ENCODE assay signal across 36 cellular contexts in the genomic region with DNA sequence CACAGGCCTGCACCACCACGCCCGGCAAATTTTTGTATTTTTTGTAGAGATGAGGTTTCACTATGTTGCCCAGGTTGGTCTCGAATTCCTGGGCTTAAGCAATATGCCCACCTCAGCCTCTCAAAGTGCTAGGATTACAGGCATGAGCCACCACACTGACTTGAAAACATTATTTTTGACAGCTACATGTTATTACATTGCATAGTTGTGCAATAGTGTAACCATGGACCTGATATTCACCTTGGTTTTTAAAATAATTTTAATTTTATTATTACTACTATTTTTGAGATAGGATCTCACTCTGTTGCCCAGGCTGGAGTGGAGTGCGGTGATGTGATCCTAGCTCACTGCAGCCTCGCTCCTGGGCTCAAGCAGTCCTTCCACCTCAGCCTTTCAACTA. TPM values are rescaled to one million over a fixed set of nuclear protein-coding genes. Genes with fewer than 3 reads are reported as not detected.
DNase-seq lines count a peak whose midpoint lies in the region; ATAC-seq, FAIRE-seq and TF ChIP-seq lines count a peak whose summit lies in the region.
"Had no signal": no experiment of that assay in that cellular context is flagged by ENCODE, and none has a peak within 500 bp of the region (broad histone marks: within the 10 kb centered on the region; RNA-seq: fewer than 3 reads in every experiment).

No MANE protein-coding gene starts in this region.

- H2BK20ac ChIP-seq in IMR-90 (ENCODE audit: low read depth, low read length): no peak overlapping the region

- peaks cover 3% of the 10 kb centered on the region for H3K4me1 Mint-ChIP-seq in WTC11

- H3K23ac ChIP-seq in IMR-90 (ENCODE audit: low read depth, low read length): no peak overlapping the region

- intact Hi-C loops in HepG2 (cut with micrococcal nuclease; ENCODE audit: unreplicated experiment): no loop called here
- intact Hi-C loops in right lobe of liver (cut with DNase I): no loop called here
- intact Hi-C loops in IMR-90 (cut with micrococcal nuclease): no loop called here
- intact Hi-C loops in GM12878 (cut with micrococcal nuclease; ENCODE audit: unreplicated experiment): no loop called here
- intact Hi-C loops in K562 (cut with micrococcal nuclease): no loop called here

- no peaks in the 10 kb centered on the region for H3K36me3 Mint-ChIP-seq in WTC11

- H3K79me2 ChIP-seq in HepG2 (ENCODE audit: insufficient read depth, low read length): peaks cover 51% of the 10 kb centered on the region
- peaks cover 6% of the 10 kb centered on the region for H3K79me2 ChIP-seq in GM12878 (ENCODE audit: control insufficient read depth, insufficient read depth, low read length)
- peaks cover 53% of the 10 kb centered on the region for H3K79me2 ChIP-seq in K562 (ENCODE audit: control insufficient read depth, insufficient read depth, low read length)

- no peak overlapping the region for H3K14ac ChIP-seq in IMR-90 (replicated peaks; ENCODE audit: low read depth, low read length)

- no peak overlapping the region for H2BK15ac ChIP-seq in IMR-90 (ENCODE audit: low read depth, low read length)

- SMC1A ChIA-PET in GM12878 (lab: Charles Lee; ENCODE audit: uncharacterized antibody, unreplicated experiment): interaction anchor here (1.0 to 1.3 kb wide), 2 partner anchors 13 to 16 kb away, joined by 4 to 5 read pairs; no protein-coding TSS in a partner anchor

- H2BK120ac ChIP-seq in IMR-90 (ENCODE audit: low read depth, low read length): no peak overlapping the region

- no peaks in the 10 kb centered on the region for H3K4me1 ChIP-seq in HepG2 (ENCODE audit: insufficient read depth, low read length)
- peaks cover 0 to 3% (median 0%) of the 10 kb centered on the region in 4 donors for H3K4me1 ChIP-seq in right lobe of liver
- no peaks in the 10 kb centered on the region for H3K4me1 ChIP-seq in IMR-90 (ENCODE audit: control insufficient read depth, insufficient read depth, low read length)
- no peaks in the 10 kb centered on the region for H3K4me1 ChIP-seq in GM12878 (ENCODE audit: control insufficient read depth, insufficient read depth, low read length)
- no peaks in the 10 kb centered on the region for H3K4me1 ChIP-seq in K562 (replicated peaks in 1 of 2; ENCODE audit: control insufficient read depth in 2 of 2, insufficient read depth in 2 of 2, low read length in 2 of 2)
- H3K4me1 ChIP-seq: A549; BE2C; BLaER1; BLaER1 treated with 17β-estradiol and CSF1 and Interleukin-3, amounts not matched to agents 10 nM and 100 nM; Caco-2 had no signal

- H3K27me3 Mint-ChIP-seq in WTC11 (ENCODE audit: low read depth): no peaks in the 10 kb centered on the region
- H3K27me3 Mint-ChIP-seq: B cell; CD4-positive, alpha-beta memory T cell; CD4-positive, alpha-beta T cell; CD4-positive, CD25-positive, alpha-beta regulatory T cell; CD8-positive, alpha-beta memory T cell had no signal

- dilution Hi-C loops in IMR-90 (cut with HindIII; ENCODE audit: low sequenced_read_pairs, unreplicated experiment): no loop called here

- H3K4ac ChIP-seq in IMR-90 (ENCODE audit: low read depth, low read length): no peak overlapping the region

- H3K9ac ChIP-seq in HepG2 (ENCODE audit: insufficient read depth, low read depth, low read length) (no peak overlapping the region), IMR-90 (ENCODE audit: low read depth, low read length) (no peak overlapping the region), GM12878 (ENCODE audit: control insufficient read depth, insufficient read depth, low read length) (no peak overlapping the region), K562 (ENCODE audit: insufficient read depth in 1 of 2, low read depth in 2 of 2, low read length in 2 of 2) (no peak overlapping the region)
- H3K9ac ChIP-seq: BLaER1; BLaER1 treated with 17β-estradiol and CSF1 and Interleukin-3, amounts not matched to agents 10 nM and 100 nM had no signal

- FAIRE-seq in HepG2 (lab: Jason Lieb, UNC) (no peak), GM12878 (lab: Jason Lieb, UNC) (peak; percentile 62), K562 (lab: Jason Lieb, UNC) (no peak)
- FAIRE-seq: A549, D721Med had no signal

- H3K27ac Mint-ChIP-seq in WTC11: no peak overlapping the region
- H3K27ac Mint-ChIP-seq: B cell; CD14-positive monocyte; CD4-positive, alpha-beta memory T cell; CD4-positive, alpha-beta T cell; CD8-positive, alpha-beta memory T cell; CD8-positive, alpha-beta T cell had no signal

- no peak overlapping the region for H4K8ac ChIP-seq in IMR-90 (ENCODE audit: low read depth in 2 of 2, low read length in 2 of 2)

- H2BK5ac ChIP-seq in IMR-90 (ENCODE audit: low read depth, low read length, poor library complexity, severe bottlenecking): no peak overlapping the region

- CTCF ChIA-PET in HepG2 (lab: Yijun Ruan, JAX; ENCODE audit: low intra/inter-chr PET ratio, low total read pairs): interaction anchor here (0.9 kb wide), 1 partner anchor 13 kb away, joined by 3 read pairs; no protein-coding TSS in a partner anchor
- CTCF ChIA-PET in IMR-90 (lab: Yijun Ruan, JAX): no interaction called here
- CTCF ChIA-PET in GM12878 (lab: Yijun Ruan, JAX): interaction anchor here (1.0 kb wide), 1 partner anchor 78 kb away, joined by 5 read pairs; a partner anchor contains a TSS
- CTCF ChIA-PET in K562 (lab: Yijun Ruan, JAX; ENCODE audit: low intra/inter-chr PET ratio): no interaction called here
- CTCF ChIA-PET in WTC11 (lab: Charles Lee): interaction anchor here (0.8 kb wide), 1 partner anchor 79 kb away, joined by 3 read pairs; no protein-coding TSS in a partner anchor

- H4K91ac ChIP-seq in IMR-90 (ENCODE audit: insufficient read depth, low read depth, low read length): no peak overlapping the region

- 87% methylated on average over 5 of the region's 5 CpGs for WGBS in HepG2 (ENCODE audit: low lambda C conversion rate)
- 69% methylated on average over 5 of the region's 5 CpGs for WGBS in right lobe of liver (ENCODE audit: insufficient coverage, low coverage, low lambda C conversion rate, missing lambda C conversion rate)
- no CpG with 5 or more reads among the region's 5 CpGs for WGBS in IMR-90 (ENCODE audit: extremely low coverage in 2 of 2, insufficient read length in 1 of 2), 2 experiments
- WGBS in GM12878 (ENCODE audit: insufficient coverage, insufficient replicate concordance, low lambda C conversion rate, missing lambda C conversion rate): 79% methylated on average over 5 of the region's 5 CpGs
- 88% methylated on average over 5 of the region's 5 CpGs for WGBS in K562 (ENCODE audit: insufficient coverage, low coverage, missing lambda C conversion rate)

- H3K4me3 Mint-ChIP-seq in WTC11: no peak overlapping the region
- H3K4me3 Mint-ChIP-seq: B cell; CD14-positive monocyte; CD4-positive, alpha-beta memory T cell; CD4-positive, alpha-beta T cell; CD4-positive, CD25-positive, alpha-beta regulatory T cell; CD8-positive, alpha-beta memory T cell; CD8-positive, alpha-beta T cell had no signal

- H4K20me1 ChIP-seq in HepG2 (ENCODE audit: insufficient read depth, low read length): 0 out of 2 replicates have a peak, but pooled peaks cover 3% of the 10 kb centered on the region
- peaks cover 14% of the 10 kb centered on the region; the same call in 1 of the 2 replicates for H4K20me1 ChIP-seq in IMR-90 (ENCODE audit: insufficient read depth, low read length)
- no peaks in the 10 kb centered on the region for H4K20me1 ChIP-seq in GM12878 (ENCODE audit: control insufficient read depth, insufficient read depth)
- no peaks in the 10 kb centered on the region for H4K20me1 ChIP-seq in K562 (replicated peaks; ENCODE audit: control insufficient read depth, insufficient read depth, low read length)

- H3K4me2 ChIP-seq in HepG2 (ENCODE audit: low read depth, low read length) (no peak overlapping the region), IMR-90 (ENCODE audit: low read depth, low read length) (no peak overlapping the region), GM12878 (ENCODE audit: control insufficient read depth, insufficient read depth) (no peak overlapping the region), K562 (ENCODE audit: insufficient read depth, low read length) (no peak overlapping the region)
- H3K4me2 ChIP-seq: A549; BLaER1; BLaER1 treated with 17β-estradiol and CSF1 and Interleukin-3, amounts not matched to agents 10 nM and 100 nM had no signal

- ATAC-seq in HepG2: no peak
- no peak for ATAC-seq in right lobe of liver
- ATAC-seq in IMR-90 (ENCODE audit: low read depth): no peak
- no peak for ATAC-seq in GM12878
- no peak for ATAC-seq in K562
- no peak for ATAC-seq in WTC11
- ATAC-seq: A549; CD8-positive, alpha-beta T cell had no signal

- no peaks in the 10 kb centered on the region for H3K9me3 Mint-ChIP-seq in WTC11
- H3K9me3 Mint-ChIP-seq: CD4-positive, alpha-beta memory T cell; CD4-positive, alpha-beta T cell; CD4-positive, CD25-positive, alpha-beta regulatory T cell; CD8-positive, alpha-beta memory T cell; CD8-positive, alpha-beta T cell had no signal

- RAD21 ChIA-PET in GM12878 (lab: Charles Lee; ENCODE audit: unreplicated experiment): interaction anchor here (0.6 kb wide), 1 partner anchor 17 kb away, joined by 3 read pairs; no protein-coding TSS in a partner anchor

- H2AK9ac ChIP-seq in IMR-90 (replicated peaks; ENCODE audit: low read depth, low read length, poor library complexity): no peak overlapping the region

- H3K9me1 ChIP-seq in IMR-90 (ENCODE audit: insufficient read depth, low read length): no peaks in the 10 kb centered on the region
- H3K9me1 ChIP-seq in K562 (ENCODE audit: control insufficient read depth, insufficient read depth, low read length): no peaks in the 10 kb centered on the region

- H3K4me3 ChIP-seq in HepG2 (replicated peaks in 1 of 3; ENCODE audit: insufficient read depth in 1 of 3, low read depth in 2 of 3, low read length in 3 of 3) (no peak overlapping the region), right lobe of liver (no peak overlapping the region), IMR-90 (ENCODE audit: insufficient read depth, low read depth, low read length) (no peak overlapping the region), GM12878 (no peak overlapping the region), K562 (no peak overlapping the region)
- H3K4me3 ChIP-seq: A549; BLaER1; BLaER1 treated with 17β-estradiol and CSF1 and Interleukin-3, amounts not matched to agents 10 nM and 100 nM had no signal

- H3K27ac ChIP-seq in HepG2 (ENCODE audit: extremely low read length, insufficient read depth, low read length) (no peak overlapping the region), right lobe of liver (no peak overlapping the region), IMR-90 (ENCODE audit: insufficient read depth, low read length) (no peak overlapping the region), GM12878 (ENCODE audit: control insufficient read depth, insufficient read depth) (no peak overlapping the region), K562 (ENCODE audit: extremely low read depth, low read depth, low read length) (no peak overlapping the region)
- H3K27ac ChIP-seq: 22Rv1; A549; BLaER1; BLaER1 treated with 17β-estradiol and CSF1 and Interleukin-3, amounts not matched to agents 10 nM and 100 nM; C4-2B had no signal

- H3K9me3 ChIP-seq in HepG2 (ENCODE audit: low read length) (no peaks in the 10 kb centered on the region), right lobe of liver (no peaks in the 10 kb centered on the region), IMR-90 (ENCODE audit: control insufficient read depth, insufficient read depth, low read length) (no peaks in the 10 kb centered on the region), GM12878 (replicated peaks; ENCODE audit: control insufficient read depth, insufficient read depth, low read length) (no peaks in the 10 kb centered on the region; the same call in 1 of the 3 replicates), K562 (replicated peaks; ENCODE audit: control insufficient read depth, insufficient read depth, low read depth, low read length) (no peaks in the 10 kb centered on the region)
- H3K9me3 ChIP-seq: A549, BE2C, Caco-2 had no signal

- DNase-seq in HepG2 (ENCODE audit: low spot score): no peak
- no peak for DNase-seq in right lobe of liver
- DNase-seq in IMR-90: no peak
- no peak for DNase-seq in GM12878 (ENCODE audit: low read depth, low spot score)
- no peak for DNase-seq in K562 (ENCODE audit: extremely low read depth in 1 of 4, low spot score in 3 of 4)
- DNase-seq in HCEC 1CT: no peak
- no peak for DNase-seq in WTC11 (ENCODE audit: low spot score)
- DNase-seq in COLO668 (lab: John Stamatoyannopoulos, UW; ENCODE audit: unreplicated experiment): no peak
- DNase-seq: 8988T; ACHN; AML-193; BE2C; C1 segment of cervical spinal cord; Caco-2; Calu3; CD4-positive, alpha-beta memory T cell; CD4-positive, alpha-beta T cell; CD4-positive, CD25-positive, alpha-beta regulatory T cell; CD8-positive, alpha-beta memory T cell; CD8-positive, alpha-beta T cell; COR-L47; DMS 273 treated with DMSO at 0.1 percent for 48 hours; DMS153; DMS53; DMS79; DMS79 treated with DMSO at 0.1 percent for 48 hours; DND-41; EL had no signal

- H2AK5ac ChIP-seq in IMR-90 (ENCODE audit: low read depth, low read length): no peak overlapping the region

- TF ChIP-seq RAD21 in HepG2 (CRISPR knock-in tag; IDR thresholded peaks at IDR 0.05) (no peak), IMR-90 (IDR thresholded peaks at IDR 0.05; ENCODE audit: low read length) (no peak), GM12878 (IDR thresholded peaks at IDR 0.05; ENCODE audit: insufficient read depth, low read depth, low read length) (no peak), K562 (CRISPR knock-in tag; conservative IDR thresholded peaks at IDR 0.05 in 1 of 2, IDR thresholded peaks at IDR 0.05 in 1 of 2) (no peak)

- no peak for TF ChIP-seq POLR2A in HepG2 (IDR thresholded peaks at IDR 0.05; ENCODE audit: insufficient read depth in 1 of 2, low read depth in 2 of 2, low read length in 2 of 2)
- TF ChIP-seq POLR2A in right lobe of liver (IDR thresholded peaks at IDR 0.05): no peak
- TF ChIP-seq POLR2A in IMR-90 (IDR thresholded peaks at IDR 0.05; ENCODE audit: low read depth, low read length): no peak
- no peak for TF ChIP-seq POLR2A in GM12878 (IDR thresholded peaks at IDR 0.05; ENCODE audit: low read depth, low read length)
- TF ChIP-seq POLR2A in K562 (conservative IDR thresholded peaks at IDR 0.05): no peak

- POLR2A ChIA-PET in HepG2 (lab: Yijun Ruan, JAX) (interaction anchor here (0.6 kb wide), 1 partner anchor 13 kb away, joined by 3 read pairs; no protein-coding TSS in a partner anchor), IMR-90 (lab: Charles Lee; ENCODE audit: unreplicated experiment) (no interaction called here), GM12878 (lab: Charles Lee) (interaction anchor here (0.6 to 1.4 kb wide), 2 partner anchors 12 to 912 kb away, joined by 3 to 4 read pairs; no protein-coding TSS in a partner anchor), K562 (lab: Yijun Ruan, JAX) (no interaction called here), WTC11 (lab: Charles Lee) (interaction anchor here (0.6 kb wide), 1 partner anchor 22 kb away, joined by 4 read pairs; no protein-coding TSS in a partner anchor)

- no peak overlapping the region for H2AFZ ChIP-seq in HepG2 (ENCODE audit: low read length)
- no peak overlapping the region for H2AFZ ChIP-seq in IMR-90 (replicated peaks; ENCODE audit: low read length, poor library complexity)
- H2AFZ ChIP-seq in GM12878 (ENCODE audit: control insufficient read depth, low read depth, low read length): no peak overlapping the region
- H2AFZ ChIP-seq in K562 (ENCODE audit: low read depth, low read length): no peak overlapping the region

- H3K56ac ChIP-seq in IMR-90 (ENCODE audit: extremely low read depth, insufficient read depth, low read length): no peak overlapping the region

- H3K18ac ChIP-seq in IMR-90 (ENCODE audit: low read depth, low read length): no peak overlapping the region

- no peak for TF ChIP-seq EP300 in HepG2 (IDR thresholded peaks at IDR 0.05; ENCODE audit: low read depth in 2 of 2, low read length in 2 of 2)
- TF ChIP-seq EP300 in HepG2 (CRISPR knock-in tag; IDR thresholded peaks at IDR 0.05; ENCODE audit: borderline replicate concordance): no peak
- no peak for TF ChIP-seq EP300 in GM12878 (IDR thresholded peaks at IDR 0.05; ENCODE audit: borderline replicate concordance in 1 of 2, control insufficient read depth in 1 of 2, low read depth in 2 of 2, low read length in 2 of 2)
- no peak for TF ChIP-seq EP300 in K562 (IDR thresholded peaks at IDR 0.05; ENCODE audit: low read length)

- no peak overlapping the region for H4K5ac ChIP-seq in IMR-90 (ENCODE audit: low read depth, low read length)

- TF ChIP-seq CTCF in HepG2 (CRISPR knock-in tag; IDR thresholded peaks at IDR 0.05) (no peak), right lobe of liver (IDR thresholded peaks at IDR 0.05) (no peak), IMR-90 (conservative IDR thresholded peaks at IDR 0.05; ENCODE audit: low read depth, low read length) (no peak), GM12878 (IDR thresholded peaks at IDR 0.05 in 2 of 3, conservative IDR thresholded peaks at IDR 0.05 in 1 of 3; ENCODE audit: control insufficient read depth in 2 of 3, extremely low read depth in 1 of 3, insufficient read depth in 1 of 3, low read depth in 3 of 3, low read length in 3 of 3) (no peak), K562 (IDR thresholded peaks at IDR 0.05 in 2 of 3, conservative IDR thresholded peaks at IDR 0.05 in 1 of 3; ENCODE audit: insufficient read depth in 2 of 3, low read depth in 1 of 3, low read length in 3 of 3) (no peak), WTC11 (IDR thresholded peaks at IDR 0.05) (no peak)

- H3K36me3 ChIP-seq in HepG2 (replicated peaks in 1 of 2; ENCODE audit: control insufficient read depth in 1 of 2, insufficient read depth in 2 of 2, low read length in 2 of 2): 0 out of 5 replicates have a peak, but pooled peaks cover 0 to 3% of the 10 kb centered on the region in 2 experiments
- no peaks in the 10 kb centered on the region for H3K36me3 ChIP-seq in right lobe of liver
- no peaks in the 10 kb centered on the region for H3K36me3 ChIP-seq in IMR-90 (ENCODE audit: control insufficient read depth, insufficient read depth, low read length)
- no peaks in the 10 kb centered on the region for H3K36me3 ChIP-seq in GM12878 (ENCODE audit: control insufficient read depth in 2 of 2, insufficient read depth in 2 of 2, low read length in 1 of 2)
- peaks cover 3% of the 10 kb centered on the region; the same call in 2 of the 3 replicates for H3K36me3 ChIP-seq in K562 (ENCODE audit: control insufficient read depth, insufficient read depth, low read length)
- H3K36me3 ChIP-seq: BE2C had no signal

- H3K27me3 ChIP-seq in HepG2 (ENCODE audit: control insufficient read depth in 1 of 2, insufficient read depth in 2 of 2, low read length in 2 of 2) (no peaks in the 10 kb centered on the region), right lobe of liver (no peaks in the 10 kb centered on the region), IMR-90 (ENCODE audit: control insufficient read depth, insufficient read depth, low read length) (no peaks in the 10 kb centered on the region), GM12878 (replicated peaks in 1 of 2; ENCODE audit: control insufficient read depth in 2 of 2, insufficient read depth in 2 of 2, low read length in 1 of 2) (no peaks in the 10 kb centered on the region), K562 (ENCODE audit: control insufficient read depth in 2 of 2, insufficient read depth in 2 of 2, low read length in 2 of 2) (no peaks in the 10 kb centered on the region)
- H3K27me3 ChIP-seq: BE2C; BLaER1; BLaER1 treated with 17β-estradiol and CSF1 and Interleukin-3, amounts not matched to agents 10 nM and 100 nM had no signal

- peaks cover 9 to 28% of the 10 kb centered on the region in 2 experiments for H3K79me1 ChIP-seq in IMR-90 (ENCODE audit: low read depth in 1 of 2, low read length in 2 of 2)

- in situ Hi-C loops in HepG2 (cut with HindIII; ENCODE audit: extremely low pct_ligation_motif_present, low pct_unique_long_range_greater_than_20kb) (no loop called here), IMR-90 (cut with MboI; ENCODE audit: low sequenced_read_pairs) (no loop called here), GM12878 (cut with MboI) (no loop called here), K562 (cut with MboI) (no loop called here)

- BruUV-seq in HepG2 (replicated peaks; lab: Mats Ljungman, UMichigan): no TSS peak
- no TSS peak for BruUV-seq in IMR-90 (replicated peaks; lab: Mats Ljungman, UMichigan)
- no TSS peak for BruUV-seq in GM12878 (replicated peaks; lab: Mats Ljungman, UMichigan)
- no TSS peak for BruUV-seq in K562 (replicated peaks; lab: Mats Ljungman, UMichigan)

RNA-seq across cellular contexts. Expression of a gene that starts 18.4 kb away (rescaled TPM):
- total RNA-seq in HepG2 (2016; rRNA removed; fragmentation: Illumina TruSeq; extraction: Trizol) (33.1 TPM in 2 replicates), right lobe of liver (10 to 100 TPM; 30.9 to 63.7 (median 40.5) TPM), IMR-90 (2012; rRNA removed) (25.3 and 49.4 TPM in 2 replicates), GM12878 (2014; rRNA removed) (31.6 and 36.7 TPM in 2 replicates), GM12878 (2014; rRNA removed; fragmentation: Illumina TruSeq; extraction: Trizol) (62.8 TPM in 2 replicates), GM12878 (2021) (27.8 and 28.6 TPM in 2 replicates), K562 (2014; rRNA removed) (37.6 and 47.1 TPM in 2 replicates), K562 (2014; rRNA removed; fragmentation: Illumina TruSeq; extraction: Trizol) (77.8 and 86.2 TPM in 2 replicates), K562 (2015; rRNA removed; fragmentation: Illumina TruSeq; extraction: Trizol) (73.8 and 80.9 TPM in 2 replicates), K562 (2021) (35.0 and 40.1 TPM in 2 replicates), WTC11 (2021) (29.4 to 35.2 TPM (median 32.7 TPM) in 3 replicates)
- 5.4 and 6.2 TPM in 2 replicates for total RNA-seq in HepG2 (2016; cell fraction: cytosol; rRNA removed; fragmentation: Illumina TruSeq; extraction: Trizol; ENCODE audit: low read depth)
- 26.0 and 31.4 TPM in 2 replicates for total RNA-seq in HepG2 (2016; cell fraction: insoluble cytoplasmic fraction; rRNA removed; fragmentation: Illumina TruSeq; extraction: Trizol)
- 9.8 and 10.3 TPM in 2 replicates for total RNA-seq in HepG2 (2016; cell fraction: membrane; rRNA removed; fragmentation: Illumina TruSeq; extraction: Trizol)
- 68.4 and 70.2 TPM in 2 replicates for total RNA-seq in HepG2 (2016; cell fraction: nucleus; rRNA removed; fragmentation: Illumina TruSeq; extraction: Trizol)
- polyA plus RNA-seq in HepG2 (2011; rRNA removed) (18.7 and 27.6 TPM in 2 replicates), IMR-90 (2012; rRNA removed) (8.7 and 9.7 TPM in 2 replicates), GM12878 (2011; rRNA removed) (30.6 and 52.0 TPM in 2 replicates), GM12878 (2014; fragmentation: Illumina TruSeq; extraction: Trizol) (31.6 and 44.3 TPM in 2 replicates), GM12878 (2014; fragmentation: Nextera tagmentation; extraction: Ambion mirVana) (10 to 100 TPM; 21.1 to 42.8 TPM), GM12878 (2014; rRNA removed) (14.6 and 22.0 TPM in 2 replicates), GM12878 (2016; fragmentation: Nextera tagmentation; extraction: Ambion mirVana) (10 to 100 TPM; 41.3 to 46.8 TPM), K562 (2011; rRNA removed) (33.9 and 46.3 TPM in 2 replicates), K562 (2014; fragmentation: Illumina TruSeq; extraction: Trizol) (31.6 and 36.1 TPM in 2 replicates), K562 (2014; fragmentation: Nextera tagmentation; extraction: Ambion mirVana) (10 to 100 TPM; 25.5 to 49.4 TPM), K562 (2014; rRNA removed) (28.2 TPM in 2 replicates)
- polyA plus RNA-seq in HepG2 (2011; cell fraction: cytosol; rRNA removed): 5.5 and 8.3 TPM in 2 replicates
- polyA plus RNA-seq in HepG2 (2011; cell fraction: nucleus; rRNA removed): 21.5 and 24.1 TPM in 2 replicates
- 19.9 and 29.3 TPM in 2 replicates for polyA plus RNA-seq in HepG2 (2012)
- polyA plus RNA-seq in HepG2 (2016; cell fraction: cytosol; fragmentation: Illumina TruSeq; extraction: Trizol; ENCODE audit: low read depth): 0.90 and 1.5 TPM in 2 replicates
- 14.3 and 15.6 TPM in 2 replicates for polyA plus RNA-seq in HepG2 (2016; cell fraction: insoluble cytoplasmic fraction; fragmentation: Illumina TruSeq; extraction: Trizol; ENCODE audit: low read depth)
- polyA plus RNA-seq in HepG2 (2016; cell fraction: membrane; fragmentation: Illumina TruSeq; extraction: Trizol; ENCODE audit: low read depth): 2.3 and 2.7 TPM in 2 replicates
- polyA plus RNA-seq in HepG2 (2016; cell fraction: nucleus; fragmentation: Illumina TruSeq; extraction: Trizol; ENCODE audit: insufficient read depth, low read depth): 48.6 and 50.1 TPM in 2 replicates
- 12.9 and 13.7 TPM in 2 replicates for polyA minus RNA-seq in HepG2 (2011; rRNA and poly(A)+ RNA removed; ENCODE audit: low replicate concordance)
- 29.7 and 37.4 TPM in 2 replicates for polyA minus RNA-seq in HepG2 (2011; cell fraction: cytosol; rRNA and poly(A)+ RNA removed)
- 169 and 174 TPM in 2 replicates for polyA minus RNA-seq in HepG2 (2011; cell fraction: nucleus; rRNA and poly(A)+ RNA removed)
- 0.78 and 0.89 TPM in 2 replicates for polyA plus RNA-seq in IMR-90 (2012; cell fraction: cytosol; rRNA removed)
- 6.7 and 40.2 TPM in 2 replicates for polyA plus RNA-seq in IMR-90 (2012; cell fraction: nucleus; rRNA removed; ENCODE audit: low replicate concordance)
- total RNA-seq in GM12878 (2013; cell fraction: nucleolus; rRNA removed): 258 and 262 TPM in 2 replicates
- polyA plus RNA-seq in GM12878 (2011; ENCODE audit: low read depth): 16.7 TPM
- 7.9 and 8.1 TPM in 2 replicates for polyA plus RNA-seq in GM12878 (2011; cell fraction: cytosol; rRNA removed)
- polyA plus RNA-seq in GM12878 (2011; cell fraction: nucleus; rRNA removed): 33.4 and 37.0 TPM in 2 replicates
- 26.2 and 26.6 TPM in 2 replicates for polyA plus RNA-seq in GM12878 (2012)
- 21.4 and 35.3 TPM in 2 replicates for polyA minus RNA-seq in GM12878 (2011; rRNA and poly(A)+ RNA removed)
- polyA minus RNA-seq in GM12878 (2011; cell fraction: cytosol; rRNA and poly(A)+ RNA removed): 13.9 and 17.5 TPM in 2 replicates
- 44.7 and 70.8 TPM in 2 replicates for polyA minus RNA-seq in GM12878 (2011; cell fraction: nucleus; rRNA and poly(A)+ RNA removed)
- 39.3 and 248 TPM in 2 replicates for total RNA-seq in K562 (2011; cell fraction: chromatin; rRNA removed; ENCODE audit: low replicate concordance)
- total RNA-seq in K562 (2011; cell fraction: nucleolus; rRNA removed): 24.2 and 41.6 TPM in 2 replicates
- total RNA-seq in K562 (2011; cell fraction: nucleoplasm; rRNA removed): 70.0 and 117 TPM in 2 replicates
- 5.1 and 10.2 TPM in 2 replicates for polyA plus RNA-seq in K562 (2011; cell fraction: cytosol; rRNA removed)
- 40.4 and 47.0 TPM in 2 replicates for polyA plus RNA-seq in K562 (2011; cell fraction: nucleus; rRNA removed)
- polyA plus RNA-seq in K562 (2012): 22.3 and 29.2 TPM in 2 replicates
- 92.9 and 93.0 TPM in 2 replicates for polyA minus RNA-seq in K562 (2011; rRNA and poly(A)+ RNA removed)
- polyA minus RNA-seq in K562 (2011; cell fraction: cytosol; rRNA and poly(A)+ RNA removed): 25.8 and 26.6 TPM in 2 replicates
- polyA minus RNA-seq in K562 (2011; cell fraction: nucleus; rRNA and poly(A)+ RNA removed): 71.4 and 126 TPM in 2 replicates

Comparison
In these comparisons a context has a peak if more than half of its experiments do, and no peak if none do; other contexts are left out.
1. CTCF ChIA-PET loops: an anchor here in HepG2 (0.9 kb wide), GM12878 (1.0 kb wide) and WTC11 (0.8 kb wide); none called in IMR-90 and K562.
2. POLR2A ChIA-PET loops: an anchor here in HepG2 (0.6 kb wide), GM12878 (0.6 to 1.4 kb wide) and WTC11 (0.6 kb wide); none called in IMR-90 and K562.